7 cellular contexts compared by ENCODE assay signal in the genomic region with DNA sequence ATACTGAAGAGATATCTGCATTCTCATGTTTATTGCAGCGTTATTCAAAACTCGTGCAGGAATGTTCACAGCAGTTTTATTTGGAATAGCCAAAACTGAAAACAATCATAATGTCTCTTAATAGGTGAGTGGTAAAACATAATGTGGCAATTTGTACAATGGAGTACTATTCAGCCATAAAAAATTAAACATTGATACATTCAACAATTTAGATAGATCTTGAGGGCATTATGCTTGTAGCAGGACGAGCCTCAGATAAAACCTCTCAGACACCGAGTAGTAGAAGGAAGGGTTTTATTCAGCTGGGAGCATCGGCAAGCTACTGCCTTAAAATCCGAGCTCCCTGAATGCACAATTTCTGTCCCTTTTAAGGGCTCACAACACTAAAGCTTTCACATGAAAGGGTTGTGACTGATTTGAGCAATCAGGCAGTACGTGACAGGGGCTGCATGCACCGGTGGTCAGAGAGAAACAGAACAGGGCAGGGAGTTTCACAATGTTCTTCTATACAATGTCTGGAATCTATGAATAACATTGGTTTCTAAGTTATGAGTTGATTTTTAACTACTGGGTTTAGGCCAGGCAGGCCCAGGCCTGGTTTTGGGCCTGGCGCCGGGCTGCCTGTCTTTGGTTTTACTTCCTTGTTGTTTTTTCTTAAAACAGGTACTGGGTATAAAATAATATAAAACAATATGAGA.
DNase-seq lines count a peak whose midpoint lies in the region; ATAC-seq, FAIRE-seq and TF ChIP-seq lines count a peak whose summit lies in the region.
"Not testable (repeated sequence)": the region's sequence is repeated elsewhere in the genome, so short reads cannot be mapped to it uniquely, and the experiment has no call there.

No MANE protein-coding gene starts in this region.

- H3K27ac ChIP-seq in OCI-LY3 (ENCODE audit: low read length): peak overlapping the region; percentile 35
- peak overlapping the region; percentile 63 for H3K27ac ChIP-seq in GM12878 (ENCODE audit: control insufficient read depth, insufficient read depth)
- H3K27ac ChIP-seq in mesenchymal stem cell (ENCODE audit: low read length, poor library complexity, severe bottlenecking): peak overlapping the region; percentile 82
- peak overlapping the region; percentile 50 for H3K27ac ChIP-seq in urinary bladder (ENCODE audit: low read depth)

- H2AFZ ChIP-seq in OCI-LY3 (ENCODE audit: low read depth, low read length); mesenchymal stem cell (ENCODE audit: low read depth, low read length): not testable (repeated sequence)
- peak overlapping the region; percentile 68 for H2AFZ ChIP-seq in GM12878 (ENCODE audit: control insufficient read depth, low read depth, low read length)

- not testable (repeated sequence) for H2BK5ac ChIP-seq in mesenchymal stem cell (ENCODE audit: low read depth, low read length, poor library complexity, severe bottlenecking)

- H4K8ac ChIP-seq in mesenchymal stem cell (ENCODE audit: low read length): not testable (repeated sequence)

- not testable (repeated sequence) for TF ChIP-seq EP300 in GM12878 (IDR thresholded peaks at IDR 0.05; ENCODE audit: borderline replicate concordance in 1 of 2, control insufficient read depth in 1 of 2, low read depth in 2 of 2, low read length in 2 of 2)

- TF ChIP-seq CTCF in OCI-LY3 (IDR thresholded peaks at IDR 0.05; ENCODE audit: low read depth, low read length); GM12878 (IDR thresholded peaks at IDR 0.05 in 2 of 3, conservative IDR thresholded peaks at IDR 0.05 in 1 of 3; ENCODE audit: control insufficient read depth in 2 of 3, extremely low read depth in 1 of 3, insufficient read depth in 1 of 3, low read depth in 3 of 3, low read length in 3 of 3); epithelial cell of proximal tubule (conservative IDR thresholded peaks at IDR 0.05; ENCODE audit: low read depth, low read length): not testable (repeated sequence)

- not testable (repeated sequence) for BruUV-seq in GM12878 (replicated peaks; lab: Mats Ljungman, UMichigan)

- H4K20me1 ChIP-seq in OCI-LY3 (ENCODE audit: insufficient read depth, low read length); GM12878 (ENCODE audit: control insufficient read depth, insufficient read depth): not testable (repeated sequence)

- not testable (repeated sequence) for H2BK12ac ChIP-seq in mesenchymal stem cell (ENCODE audit: low read length in 2 of 2)

- H3K4me2 ChIP-seq in OCI-LY3 (ENCODE audit: low read length): 0 out of 2 replicates have a peak overlapping the region, but pooled peaks have one; percentile 20
- peak overlapping the region; percentile 44 for H3K4me2 ChIP-seq in GM12878 (ENCODE audit: control insufficient read depth, insufficient read depth)
- not testable (repeated sequence) for H3K4me2 ChIP-seq in mesenchymal stem cell (ENCODE audit: low read length, poor library complexity, severe bottlenecking)

- CTCF ChIA-PET in GM12878 (lab: Yijun Ruan, JAX): not testable (repeated sequence)

- 37% methylated on average over 10 of the region's 10 CpGs for WGBS in GM12878 (ENCODE audit: insufficient coverage, insufficient replicate concordance, low lambda C conversion rate, missing lambda C conversion rate)
- WGBS in mesenchymal stem cell: 79% methylated on average over 7 of the region's 10 CpGs
- 71% methylated on average over 10 of the region's 10 CpGs for WGBS in urinary bladder

- H3K18ac ChIP-seq in mesenchymal stem cell (ENCODE audit: low read depth in 1 of 2, low read length in 2 of 2): not testable (repeated sequence)

- not testable (repeated sequence) for H3K9me3 ChIP-seq in OCI-LY3 (ENCODE audit: insufficient read depth, low read length); GM12878 (replicated peaks; ENCODE audit: control insufficient read depth, insufficient read depth, low read length); mesenchymal stem cell (ENCODE audit: control insufficient read depth, low read length)

- H3K36me3 ChIP-seq in OCI-LY3 (replicated peaks; ENCODE audit: low read depth, low read length); GM12878 (ENCODE audit: control insufficient read depth in 2 of 2, insufficient read depth in 2 of 2, low read length in 1 of 2); mesenchymal stem cell (ENCODE audit: control insufficient read depth in 1 of 2, insufficient read depth in 2 of 2, low read depth in 1 of 2, low read length in 2 of 2); urinary bladder (ENCODE audit: insufficient read depth): not testable (repeated sequence)

- H3K23ac ChIP-seq in mesenchymal stem cell (ENCODE audit: low read length in 2 of 2): not testable (repeated sequence)

- not testable (repeated sequence) for H2BK120ac ChIP-seq in mesenchymal stem cell (ENCODE audit: low read depth, low read length)

- H3K4me1 ChIP-seq in OCI-LY3 (ENCODE audit: low read length) (peaks cover 10% of the 10 kb centered on the region), GM12878 (ENCODE audit: control insufficient read depth, insufficient read depth, low read length) (peaks cover 21% of the 10 kb centered on the region)
- not testable (repeated sequence) for H3K4me1 ChIP-seq in mesenchymal stem cell (ENCODE audit: control insufficient read depth, insufficient read depth, low read depth, low read length); urinary bladder (ENCODE audit: insufficient read depth)

- H3K27me3 ChIP-seq in OCI-LY3 (ENCODE audit: low read depth, low read length); GM12878 (replicated peaks in 1 of 2; ENCODE audit: control insufficient read depth in 2 of 2, insufficient read depth in 2 of 2, low read length in 1 of 2); mesenchymal stem cell (ENCODE audit: control insufficient read depth in 1 of 2, insufficient read depth in 1 of 2, low read length in 2 of 2): not testable (repeated sequence)

- H3K79me2 ChIP-seq in OCI-LY3 (ENCODE audit: low read length); GM12878 (ENCODE audit: control insufficient read depth, insufficient read depth, low read length): not testable (repeated sequence)

- H3K4ac ChIP-seq in mesenchymal stem cell (ENCODE audit: low read depth in 1 of 2, low read length in 2 of 2): not testable (repeated sequence)

- peak; percentile 75 for ATAC-seq in GM12878

- RAD21 ChIA-PET in GM12878 (lab: Charles Lee; ENCODE audit: unreplicated experiment): not testable (repeated sequence)

- H3K4me3 ChIP-seq in OCI-LY3 (ENCODE audit: low read length); GM12878; epithelial cell of proximal tubule (ENCODE audit: low read depth, low read length); mesenchymal stem cell (ENCODE audit: insufficient read depth in 1 of 2, low read depth in 1 of 2, low read length in 2 of 2); urinary bladder (ENCODE audit: low read depth, low read length): not testable (repeated sequence)

- H3K79me1 ChIP-seq in mesenchymal stem cell (replicated peaks; ENCODE audit: low read length, poor library complexity, severe bottlenecking): not testable (repeated sequence)

- H3K9ac ChIP-seq in OCI-LY3 (ENCODE audit: low read length); GM12878 (ENCODE audit: control insufficient read depth, insufficient read depth, low read length); mesenchymal stem cell (ENCODE audit: low read length): not testable (repeated sequence)

- not testable (repeated sequence) for H2BK15ac ChIP-seq in mesenchymal stem cell (ENCODE audit: low read depth, poor library complexity, severe bottlenecking)

- TF ChIP-seq RAD21 in GM12878 (IDR thresholded peaks at IDR 0.05; ENCODE audit: insufficient read depth, low read depth, low read length): not testable (repeated sequence)

- intact Hi-C loops in GM12878 (cut with micrococcal nuclease; ENCODE audit: unreplicated experiment): not testable (repeated sequence)

- peak; percentile 81 for FAIRE-seq in GM18507 (lab: Jason Lieb, UNC)
- FAIRE-seq in GM12878 (lab: Jason Lieb, UNC): not testable (repeated sequence)

- not testable (repeated sequence) for H2AK5ac ChIP-seq in mesenchymal stem cell (ENCODE audit: low read length, severe bottlenecking)

- not testable (repeated sequence) for H4K91ac ChIP-seq in mesenchymal stem cell (ENCODE audit: low read length)

- H3K14ac ChIP-seq in mesenchymal stem cell (ENCODE audit: low read length in 2 of 2): not testable (repeated sequence)

- TF ChIP-seq POLR2A in GM12878 (IDR thresholded peaks at IDR 0.05; ENCODE audit: low read depth, low read length): not testable (repeated sequence)

- SMC1A ChIA-PET in GM12878 (lab: Charles Lee; ENCODE audit: uncharacterized antibody, unreplicated experiment): interaction anchor here (1.2 to 3.7 kb wide), 5 partner anchors 8 to 25 kb away, joined by 3 to 15 read pairs (median 7); no protein-coding TSS in a partner anchor

- in situ Hi-C loops in GM12878 (cut with MboI): not testable (repeated sequence)

- not testable (repeated sequence) for DNase-seq in GM18507 (ENCODE audit: extremely low spot score, insufficient read length, low read depth); mesenchymal stem cell
- DNase-seq in GM12878 (ENCODE audit: low read depth, low spot score) (peak; percentile 47), epithelial cell of proximal tubule (ENCODE audit: low read depth) (peak; percentile 59), kidney glomerular epithelial cell (lab: John Stamatoyannopoulos, UW) (peak; percentile 42)

- POLR2A ChIA-PET in GM12878 (lab: Charles Lee): interaction anchor here (1.0 kb wide), 1 partner anchor 9 kb away, joined by 7 read pairs; no protein-coding TSS in a partner anchor

TF ChIP-seq in GM12878, 131 proteins besides CTCF, POLR2A, EP300 and RAD21 (continues in another document):
- peak; percentile 69 for TF ChIP-seq SMARCA5 (IDR thresholded peaks at IDR 0.05)
